In the genomic region with DNA sequence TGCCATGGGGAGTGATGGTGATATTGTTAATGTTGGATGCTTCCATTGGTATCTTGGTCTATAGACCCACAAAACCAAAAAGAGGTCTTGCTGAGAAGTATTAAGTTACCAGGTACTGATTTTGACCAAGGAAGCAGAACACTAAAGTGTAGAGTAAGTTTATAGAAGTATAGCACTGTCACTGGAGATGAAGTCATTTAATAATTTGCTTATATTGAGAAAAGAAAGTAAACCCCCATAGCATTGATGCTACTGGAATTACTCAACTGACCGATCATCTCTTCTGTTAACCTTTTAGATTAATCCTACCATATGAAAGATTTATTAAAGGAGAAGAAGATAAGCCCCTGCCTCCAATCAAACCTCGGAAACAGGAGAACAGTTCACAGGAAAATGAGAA, we compare ENCODE assay signal across 16 cellular contexts.
DNase-seq lines count a peak whose midpoint lies in the region; ATAC-seq, FAIRE-seq and TF ChIP-seq lines count a peak whose summit lies in the region.
"Had no signal": no experiment of that assay in that cellular context is flagged by ENCODE, and none has a peak within 500 bp of the region (broad histone marks: within the 10 kb centered on the region; RNA-seq: fewer than 3 reads in every experiment).

No MANE protein-coding gene starts in this region.

- TF ChIP-seq POLR2A in GM12878 (IDR thresholded peaks at IDR 0.05; ENCODE audit: low read depth, low read length) (no peak), thyroid gland (IDR thresholded peaks at IDR 0.05) (no peak)

- TF ChIP-seq EP300 in SK-N-SH (IDR thresholded peaks at IDR 0.05; ENCODE audit: borderline replicate concordance in 1 of 2, low read depth in 1 of 2, low read length in 1 of 2) (no peak), GM12878 (IDR thresholded peaks at IDR 0.05; ENCODE audit: borderline replicate concordance in 1 of 2, control insufficient read depth in 1 of 2, low read depth in 2 of 2, low read length in 2 of 2) (no peak)

- WGBS in SK-N-SH (ENCODE audit: low lambda C conversion rate): 89% methylated on average over 2 of the region's 2 CpGs
- 30% methylated on average over 2 of the region's 2 CpGs for WGBS in GM12878 (ENCODE audit: insufficient coverage, insufficient replicate concordance, low lambda C conversion rate, missing lambda C conversion rate)
- WGBS in thyroid gland, 2 donors: 91 to 95% methylated on average over 2 of the region's 2 CpGs

- CTCF ChIA-PET in SK-N-SH (lab: Yijun Ruan, JAX): no interaction called here
- CTCF ChIA-PET in GM12878 (lab: Yijun Ruan, JAX): no interaction called here
- CTCF ChIA-PET in RWPE1 (lab: Yijun Ruan, JAX): interaction anchor here (0.6 kb wide), 1 partner anchor 33 kb away, joined by 5 read pairs; no protein-coding TSS in a partner anchor

- H3K9me3 Mint-ChIP-seq in progenitor cell of endocrine pancreas (ENCODE audit: low read depth): no peaks in the 10 kb centered on the region
- H3K9me3 Mint-ChIP-seq: central memory CD8-positive, alpha-beta T cell had no signal

- in situ Hi-C loops in GM12878 (cut with MboI): no loop called here

- H3K4me3 ChIP-seq in SK-N-SH (ENCODE audit: low read depth in 2 of 2, low read length in 1 of 2): no peak overlapping the region
- H3K4me3 ChIP-seq in GM12878: no peak overlapping the region
- H3K4me3 ChIP-seq in thyroid gland (replicated peaks in 1 of 3): no peak overlapping the region
- H3K4me3 ChIP-seq: mucosa of descending colon had no signal

- BruUV-seq in GM12878 (replicated peaks; lab: Mats Ljungman, UMichigan): no TSS peak

- H3K4me1 ChIP-seq in SK-N-SH (ENCODE audit: control insufficient read depth in 1 of 2, insufficient read depth in 2 of 2, low read depth in 1 of 2, low read length in 1 of 2) (peaks cover 37 to 44% of the 10 kb centered on the region in 2 experiments), GM12878 (ENCODE audit: control insufficient read depth, insufficient read depth, low read length) (peaks cover 43% of the 10 kb centered on the region), thyroid gland (peaks cover 29 to 31% of the 10 kb centered on the region in 2 donors)

- H3K9me3 ChIP-seq in SK-N-SH: no peaks in the 10 kb centered on the region
- H3K9me3 ChIP-seq in GM12878 (replicated peaks; ENCODE audit: control insufficient read depth, insufficient read depth, low read length): no peaks in the 10 kb centered on the region
- no peaks in the 10 kb centered on the region for H3K9me3 ChIP-seq in thyroid gland
- H3K9me3 ChIP-seq: mucosa of descending colon had no signal

- peaks cover 33 to 47% of the 10 kb centered on the region in 2 experiments for H3K36me3 ChIP-seq in SK-N-SH (replicated peaks in 1 of 2; ENCODE audit: control insufficient read depth in 1 of 2, insufficient read depth in 2 of 2, low read length in 1 of 2)
- H3K36me3 ChIP-seq in GM12878 (ENCODE audit: control insufficient read depth in 2 of 2, insufficient read depth in 2 of 2, low read length in 1 of 2): peaks cover 1 to 9% of the 10 kb centered on the region in 2 experiments; a peak in 2 of 4 replicates
- peaks cover 0 to 13% of the 10 kb centered on the region in 2 donors for H3K36me3 ChIP-seq in thyroid gland

- DNase-seq in SK-N-SH: no peak
- DNase-seq in GM12878 (ENCODE audit: low read depth, low spot score): no peak
- no peak for DNase-seq in progenitor cell of endocrine pancreas (ENCODE audit: low spot score, unreplicated experiment)
- no peak for DNase-seq in thyroid gland
- no peak for DNase-seq in RWPE1 (ENCODE audit: low spot score)
- DNase-seq: mucosa of descending colon, NCI-H1417, NCI-H524 treated with DMSO at 0.1 percent for 48 hours, RPMI8226, trophoblast cell had no signal

- peak overlapping the region; percentile 45 for H3K27ac Mint-ChIP-seq in progenitor cell of endocrine pancreas

- POLR2A ChIA-PET in SK-N-SH (lab: Yijun Ruan, JAX) (no interaction called here), GM12878 (lab: Charles Lee) (no interaction called here), RWPE1 (lab: Yijun Ruan, JAX; ENCODE audit: low non-redundant PET) (no interaction called here)

- H4K20me1 ChIP-seq in SK-N-SH (ENCODE audit: insufficient read depth): no peaks in the 10 kb centered on the region
- no peaks in the 10 kb centered on the region for H4K20me1 ChIP-seq in GM12878 (ENCODE audit: control insufficient read depth, insufficient read depth)

- H3K4me2 ChIP-seq in SK-N-SH (no peak overlapping the region), GM12878 (ENCODE audit: control insufficient read depth, insufficient read depth) (no peak overlapping the region)

- no peak for FAIRE-seq in GM12878 (lab: Jason Lieb, UNC)

- TF ChIP-seq CTCF in SK-N-SH (IDR thresholded peaks at IDR 0.05): no peak
- TF ChIP-seq CTCF in GM12878 (IDR thresholded peaks at IDR 0.05 in 2 of 3, conservative IDR thresholded peaks at IDR 0.05 in 1 of 3; ENCODE audit: control insufficient read depth in 2 of 3, extremely low read depth in 1 of 3, insufficient read depth in 1 of 3, low read depth in 3 of 3, low read length in 3 of 3): no peak
- TF ChIP-seq CTCF in progenitor cell of endocrine pancreas (IDR thresholded peaks at IDR 0.05; ENCODE audit: unreplicated experiment): no peak
- TF ChIP-seq CTCF in thyroid gland (IDR thresholded peaks at IDR 0.05): no peak
- TF ChIP-seq CTCF in RWPE1 (conservative IDR thresholded peaks at IDR 0.05; ENCODE audit: low read depth): no peak

- ATAC-seq in SK-N-SH treated with all-trans-retinoic acid at 6 μM for 48 hours (no peak), HG02610 (IDR thresholded peaks at IDR 0.05; ENCODE audit: unreplicated experiment) (peak; percentile 30), GM12878 (no peak), GM18517 (IDR thresholded peaks at IDR 0.05; ENCODE audit: unreplicated experiment) (no peak)
- ATAC-seq: mucosa of descending colon had no signal

- H3K27ac ChIP-seq in SK-N-SH (ENCODE audit: low read depth in 2 of 2, low read length in 1 of 2) (peak overlapping the region; percentile 91 to 97; a peak in 3 of 4 replicates), GM12878 (ENCODE audit: control insufficient read depth, insufficient read depth) (peak overlapping the region; percentile 35), thyroid gland (no peak overlapping the region), RWPE1 (no peak overlapping the region)
- H3K27ac ChIP-seq: 22Rv1, VCaP had no signal

- peaks cover 51% of the 10 kb centered on the region for H3F3A ChIP-seq in SK-N-SH (replicated peaks; ENCODE audit: insufficient read depth)

- H3K9ac ChIP-seq in SK-N-SH (no peak overlapping the region), GM12878 (ENCODE audit: control insufficient read depth, insufficient read depth, low read length) (no peak overlapping the region)

- H3K4me1 Mint-ChIP-seq in progenitor cell of endocrine pancreas (ENCODE audit: low read depth): peaks cover 29% of the 10 kb centered on the region

- H3K4me3 Mint-ChIP-seq in progenitor cell of endocrine pancreas (ENCODE audit: low read depth): no peak overlapping the region
- H3K4me3 Mint-ChIP-seq: central memory CD8-positive, alpha-beta T cell had no signal

- TF ChIP-seq RAD21 in SK-N-SH (IDR thresholded peaks at IDR 0.05; ENCODE audit: low read length) (no peak), GM12878 (IDR thresholded peaks at IDR 0.05; ENCODE audit: insufficient read depth, low read depth, low read length) (no peak)

- SMC1A ChIA-PET in GM12878 (lab: Charles Lee; ENCODE audit: uncharacterized antibody, unreplicated experiment): interaction anchor here (1.2 kb wide), 2 partner anchors 36 to 62 kb away, joined by 3 read pairs; no protein-coding TSS in a partner anchor

- RAD21 ChIA-PET in GM12878 (lab: Charles Lee; ENCODE audit: unreplicated experiment): no interaction called here

- no peaks in the 10 kb centered on the region for H3K27me3 Mint-ChIP-seq in progenitor cell of endocrine pancreas
- H3K27me3 Mint-ChIP-seq: central memory CD8-positive, alpha-beta T cell had no signal

- H3K36me3 Mint-ChIP-seq in progenitor cell of endocrine pancreas (ENCODE audit: insufficient read depth): peaks cover 19% of the 10 kb centered on the region

- H3K27me3 ChIP-seq in SK-N-SH (ENCODE audit: insufficient read depth) (no peaks in the 10 kb centered on the region), GM12878 (replicated peaks in 1 of 2; ENCODE audit: control insufficient read depth in 2 of 2, insufficient read depth in 2 of 2, low read length in 1 of 2) (no peaks in the 10 kb centered on the region), thyroid gland (no peaks in the 10 kb centered on the region)

- H2AFZ ChIP-seq in SK-N-SH (ENCODE audit: low read depth) (no peak overlapping the region), GM12878 (ENCODE audit: control insufficient read depth, low read depth, low read length) (no peak overlapping the region)

- H3K9me2 ChIP-seq in SK-N-SH: no peaks in the 10 kb centered on the region

- peaks cover 51% of the 10 kb centered on the region for H3K79me2 ChIP-seq in SK-N-SH (ENCODE audit: insufficient read depth)
- H3K79me2 ChIP-seq in GM12878 (ENCODE audit: control insufficient read depth, insufficient read depth, low read length): peaks cover 8% of the 10 kb centered on the region

- intact Hi-C loops in GM12878 (cut with micrococcal nuclease; ENCODE audit: unreplicated experiment): no loop called here
- intact Hi-C loops in thyroid gland (cut with DNase I): no loop called here

TF ChIP-seq in SK-N-SH treated with all-trans-retinoic acid at 6 μM for 48 hours, 23 proteins besides CTCF, POLR2A, EP300 and RAD21 (continues in another document):
- no peak for TF ChIP-seq CSRNP3 (CRISPR knock-in tag; IDR thresholded peaks at IDR 0.05)

TF ChIP-seq in GM12878, 131 proteins besides CTCF, POLR2A, EP300 and RAD21 (continues in another document):
- TF ChIP-seq PKNOX1 (IDR thresholded peaks at IDR 0.05) (no peak), CHD4 (IDR thresholded peaks at IDR 0.05) (no peak), JUNB (IDR thresholded peaks at IDR 0.05) (peak; percentile 78)
- TF ChIP-seq, protein P1, sequence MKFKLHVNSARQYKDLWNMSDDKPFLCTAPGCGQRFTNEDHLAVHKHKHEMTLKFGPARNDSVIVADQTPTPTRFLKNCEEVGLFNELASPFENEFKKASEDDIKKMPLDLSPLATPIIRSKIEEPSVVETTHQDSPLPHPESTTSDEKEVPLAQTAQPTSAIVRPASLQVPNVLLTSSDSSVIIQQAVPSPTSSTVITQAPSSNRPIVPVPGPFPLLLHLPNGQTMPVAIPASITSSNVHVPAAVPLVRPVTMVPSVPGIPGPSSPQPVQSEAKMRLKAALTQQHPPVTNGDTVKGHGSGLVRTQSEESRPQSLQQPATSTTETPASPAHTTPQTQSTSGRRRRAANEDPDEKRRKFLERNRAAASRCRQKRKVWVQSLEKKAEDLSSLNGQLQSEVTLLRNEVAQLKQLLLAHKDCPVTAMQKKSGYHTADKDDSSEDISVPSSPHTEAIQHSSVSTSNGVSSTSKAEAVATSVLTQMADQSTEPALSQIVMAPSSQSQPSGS (IDR thresholded peaks at IDR 0.05; ENCODE audit: low read length): peak; percentile 76

Comparison
In these comparisons a context has a peak if more than half of its experiments do, and no peak if none do; other contexts are left out.
1. H3K27ac ChIP-seq: peak in SK-N-SH (2 of 2) and GM12878 (single experiment); none in thyroid gland (0 of 3) and RWPE1 (single experiment).
2. Of the 26 proteins assayed by ChIP-seq in both GM12878 and SK-N-SH: peak only in GM12878: FOXM1 and NFIC; only in SK-N-SH: none; in both: none; in neither: 24.